In the genomic region with DNA sequence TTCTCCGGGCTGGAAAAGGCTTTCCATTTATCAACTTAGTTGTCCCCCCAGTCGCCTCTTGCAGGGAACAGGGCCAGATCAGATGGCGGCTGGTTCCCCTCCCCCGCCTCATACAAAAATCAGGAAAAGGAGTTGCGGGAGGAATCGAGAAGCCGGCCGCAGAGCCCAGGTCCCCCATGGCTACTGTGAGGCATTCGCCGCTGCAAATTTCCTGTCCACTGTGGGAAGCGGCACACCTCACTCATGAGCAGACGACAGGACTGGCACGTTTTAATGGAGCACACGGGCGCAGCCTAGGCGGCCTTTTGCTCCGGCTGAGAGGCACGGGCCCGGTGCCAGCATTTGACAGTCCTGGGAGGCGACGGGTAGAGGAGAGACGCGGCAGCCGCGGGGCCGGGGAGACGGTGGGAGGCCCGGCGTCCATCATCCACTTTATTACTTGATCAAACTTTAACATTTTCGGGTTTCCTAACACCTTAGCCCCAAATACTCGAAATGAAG, we compare ENCODE assay signal across 8 cellular contexts. TPM values are rescaled to one million over a fixed set of nuclear protein-coding genes. Genes with fewer than 3 reads are reported as not detected.
DNase-seq lines count a peak whose midpoint lies in the region; ATAC-seq and TF ChIP-seq lines count a peak whose summit lies in the region.

No MANE protein-coding gene starts in this region.

- H3K36me3 ChIP-seq in ACC112 (ENCODE audit: insufficient read depth, low read length) (no peaks in the 10 kb centered on the region), iPS DF 6.9 (ENCODE audit: control insufficient read depth, insufficient read depth, low read length) (no peaks in the 10 kb centered on the region)

- peak overlapping the region; percentile 90 for H3K4me3 Mint-ChIP-seq in T-helper 17 cell
- H3K4me3 Mint-ChIP-seq in stimulated activated memory B cell treated with anti-CD40 and anti-IgM and Interleukin-4, amounts not matched to agents 10 μg/mL and 1 μg/mL and 100 μg/mL, for 72 hours: peak overlapping the region; percentile 72

- H3K36me3 Mint-ChIP-seq in T-helper 17 cell (ENCODE audit: low read depth): peaks cover 6% of the 10 kb centered on the region
- no peaks in the 10 kb centered on the region for H3K36me3 Mint-ChIP-seq in stimulated activated memory B cell treated with anti-CD40 and anti-IgM and Interleukin-4, amounts not matched to agents 10 μg/mL and 1 μg/mL and 100 μg/mL, for 72 hours

- no peak overlapping the region for H3K27ac ChIP-seq in ACC112 (ENCODE audit: low read depth, low read length)
- H3K27ac ChIP-seq in iPS DF 6.9 (ENCODE audit: low read length): no peak overlapping the region

- peaks cover 14% of the 10 kb centered on the region for H3K4me1 Mint-ChIP-seq in T-helper 17 cell
- peaks cover 16% of the 10 kb centered on the region for H3K4me1 Mint-ChIP-seq in stimulated activated memory B cell treated with anti-CD40 and anti-IgM and Interleukin-4, amounts not matched to agents 10 μg/mL and 1 μg/mL and 100 μg/mL, for 72 hours

- H3K4me1 ChIP-seq in ACC112 (ENCODE audit: control insufficient read depth, insufficient read depth, low read length, unreplicated experiment) (peaks cover 8% of the 10 kb centered on the region), iPS DF 6.9 (ENCODE audit: control insufficient read depth, insufficient read depth, low read length) (peaks cover 7% of the 10 kb centered on the region)

- peak overlapping the region; percentile 77 for H3K27ac Mint-ChIP-seq in T-helper 17 cell
- H3K27ac Mint-ChIP-seq in stimulated activated memory B cell treated with anti-CD40 and anti-IgM and Interleukin-4, amounts not matched to agents 10 μg/mL and 1 μg/mL and 100 μg/mL, for 72 hours: no peak overlapping the region

- H3K27me3 ChIP-seq in ACC112 (ENCODE audit: insufficient read depth, low read length) (peaks cover 80% of the 10 kb centered on the region), iPS DF 6.9 (ENCODE audit: control insufficient read depth, insufficient read depth, low read length) (no peaks in the 10 kb centered on the region)

- CTCF ChIA-PET in HEK293T (lab: Yijun Ruan, JAX): interaction anchor here (0.7 kb wide), 1 partner anchor 1276 kb away, joined by 4 read pairs; no protein-coding TSS in a partner anchor

- peaks cover 67% of the 10 kb centered on the region for H3K27me3 Mint-ChIP-seq in T-helper 17 cell
- H3K27me3 Mint-ChIP-seq in stimulated activated memory B cell treated with anti-CD40 and anti-IgM and Interleukin-4, amounts not matched to agents 10 μg/mL and 1 μg/mL and 100 μg/mL, for 72 hours: peaks cover 72% of the 10 kb centered on the region

- peak; percentile 52 for DNase-seq in HEK293T (ENCODE audit: extremely low spot score)
- no peak for DNase-seq in T-helper 17 cell
- no peak for DNase-seq in iPS DF 6.9 (ENCODE audit: low read depth, low spot score)
- no peak for DNase-seq in activated CD4-positive, CD25-positive, alpha-beta regulatory T cell (lab: John Stamatoyannopoulos, UW)

- H3K79me2 ChIP-seq in ACC112 (ENCODE audit: control insufficient read depth, insufficient read depth, low read length, unreplicated experiment): no peaks in the 10 kb centered on the region

- no peak overlapping the region for H2AFZ ChIP-seq in ACC112 (ENCODE audit: low read length, unreplicated experiment)

- WGBS in iPS DF 6.9 (ENCODE audit: insufficient coverage, insufficient read length): no CpG with 5 or more reads among the region's 31 CpGs

- no peaks in the 10 kb centered on the region for H3K9me3 ChIP-seq in T-helper 17 cell (ENCODE audit: control insufficient read depth, low read length, poor library complexity, severe bottlenecking)
- no peaks in the 10 kb centered on the region for H3K9me3 ChIP-seq in iPS DF 6.9 (ENCODE audit: control insufficient read depth, insufficient read depth, low read length)

- POLR2A ChIA-PET in HEK293T (lab: Yijun Ruan, JAX): no interaction called here

- peaks cover 5% of the 10 kb centered on the region for H3K9me3 Mint-ChIP-seq in stimulated activated memory B cell treated with anti-CD40 and anti-IgM and Interleukin-4, amounts not matched to agents 10 μg/mL and 1 μg/mL and 100 μg/mL, for 72 hours

- ATAC-seq in T-helper 17 cell: peak; percentile 4
- ATAC-seq in stimulated activated memory B cell treated with anti-CD40 and anti-IgM and Interleukin-4, amounts not matched to agents 10 μg/mL and 1 μg/mL and 100 μg/mL, for 72 hours: no peak
- no peak for ATAC-seq in HG02852 (IDR thresholded peaks at IDR 0.05; ENCODE audit: unreplicated experiment)
- no peak for ATAC-seq in HG02588 (IDR thresholded peaks at IDR 0.05; ENCODE audit: unreplicated experiment)

- peak overlapping the region; percentile 56 for H3K4me3 ChIP-seq in ACC112 (ENCODE audit: low read depth, low read length)
- peak overlapping the region; percentile 71 for H3K4me3 ChIP-seq in iPS DF 6.9 (ENCODE audit: low read length)

TF ChIP-seq in HEK293T, 16 proteins besides CTCF, POLR2A, EP300 and RAD21:
- TF ChIP-seq CTBP1 (IDR thresholded peaks at IDR 0.05; ENCODE audit: borderline replicate concordance): no peak
- TF ChIP-seq L3MBTL2 (conservative IDR thresholded peaks at IDR 0.05): peak; percentile 27; the same call in 1 of the 2 replicates
- TF ChIP-seq, protein P1, sequence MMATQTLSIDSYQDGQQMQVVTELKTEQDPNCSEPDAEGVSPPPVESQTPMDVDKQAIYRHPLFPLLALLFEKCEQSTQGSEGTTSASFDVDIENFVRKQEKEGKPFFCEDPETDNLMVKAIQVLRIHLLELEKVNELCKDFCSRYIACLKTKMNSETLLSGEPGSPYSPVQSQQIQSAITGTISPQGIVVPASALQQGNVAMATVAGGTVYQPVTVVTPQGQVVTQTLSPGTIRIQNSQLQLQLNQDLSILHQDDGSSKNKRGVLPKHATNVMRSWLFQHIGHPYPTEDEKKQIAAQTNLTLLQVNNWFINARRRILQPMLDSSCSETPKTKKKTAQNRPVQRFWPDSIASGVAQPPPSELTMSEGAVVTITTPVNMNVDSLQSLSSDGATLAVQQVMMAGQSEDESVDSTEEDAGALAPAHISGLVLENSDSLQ (IDR thresholded peaks at IDR 0.05): peak; percentile 78; the same call in 1 of the 2 replicates
- TF ChIP-seq NFRKB (IDR thresholded peaks at IDR 0.05): no peak
- no peak for TF ChIP-seq ZNF384 (IDR thresholded peaks at IDR 0.05)
- TF ChIP-seq FOXK2 (IDR thresholded peaks at IDR 0.05): no peak

RNA-seq across cellular contexts. Expression of a gene that starts 1.1 kb away (rescaled TPM):
- total RNA-seq in T-helper 17 cell: not detected
